ENCODE assay signal across 8 cellular contexts in the genomic region with DNA sequence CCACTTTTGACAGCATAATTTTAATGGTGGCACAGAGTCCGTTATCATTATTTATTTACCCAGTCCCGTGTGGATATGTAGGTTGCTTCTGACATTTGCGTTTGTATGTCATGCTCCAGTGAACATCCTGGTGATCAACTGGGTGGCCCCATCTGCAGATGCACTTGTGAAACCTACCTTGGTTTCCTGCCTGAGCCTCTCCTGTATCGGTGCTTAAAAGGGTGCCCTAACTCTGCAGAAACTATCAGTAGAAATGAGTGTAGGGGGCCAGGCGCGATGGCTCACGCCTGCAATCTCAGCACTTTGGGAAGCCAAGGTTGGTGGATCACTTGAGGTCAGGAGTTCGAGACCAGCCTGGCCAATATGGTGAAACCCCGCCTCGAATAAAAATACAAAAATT.
DNase-seq lines count a peak whose midpoint lies in the region; ATAC-seq and TF ChIP-seq lines count a peak whose summit lies in the region.

No MANE protein-coding gene starts in this region.

- peak; percentile 92 for ATAC-seq in CD4-positive, alpha-beta T cell (ENCODE audit: poor library complexity)
- ATAC-seq in GM19467 (IDR thresholded peaks at IDR 0.05; ENCODE audit: unreplicated experiment) (peak; percentile 64), HG03439 (IDR thresholded peaks at IDR 0.05; ENCODE audit: unreplicated experiment) (peak; percentile 57), SK-N-SH treated with all-trans-retinoic acid at 6 μM for 48 hours (no peak)

- H3K4me3 ChIP-seq in ascending aorta: no peak overlapping the region

- H3K4me1 ChIP-seq in ascending aorta: no peaks in the 10 kb centered on the region

- no peak for TF ChIP-seq CTCF in CD4-positive, alpha-beta T cell (IDR thresholded peaks at IDR 0.05)
- TF ChIP-seq CTCF in ascending aorta (IDR thresholded peaks at IDR 0.05): no peak

- no peak overlapping the region for H3K27ac ChIP-seq in CD4-positive, alpha-beta T cell (ENCODE audit: low read depth, low read length)
- H3K27ac ChIP-seq in ascending aorta: no peak overlapping the region

- H3K4me1 Mint-ChIP-seq in CD4-positive, alpha-beta T cell (ENCODE audit: low read depth): peaks cover 27% of the 10 kb centered on the region
- peaks cover 22% of the 10 kb centered on the region for H3K4me1 Mint-ChIP-seq in activated naive CD8-positive, alpha-beta T cell (ENCODE audit: low read depth)

- DNase-seq in CD4-positive, alpha-beta T cell: peak in 8 of 10 experiments; percentile 6 to 54 (median 24)
- no peak for DNase-seq in Kasumi-1 (lab: John Stamatoyannopoulos, UW)
- no peak for DNase-seq in ascending aorta (ENCODE audit: low spot score in 2 of 2)
- DNase-seq in COLO829 (ENCODE audit: low spot score): no peak

- H3K4me3 Mint-ChIP-seq in CD4-positive, alpha-beta T cell: peak overlapping the region; percentile 57
- H3K4me3 Mint-ChIP-seq in activated naive CD8-positive, alpha-beta T cell: peak overlapping the region; percentile 64

- no peaks in the 10 kb centered on the region for H3K36me3 Mint-ChIP-seq in CD4-positive, alpha-beta T cell (ENCODE audit: low read depth)
- no peaks in the 10 kb centered on the region for H3K36me3 Mint-ChIP-seq in activated naive CD8-positive, alpha-beta T cell

- H3K27ac Mint-ChIP-seq in CD4-positive, alpha-beta T cell: peak overlapping the region; percentile 39
- peak overlapping the region; percentile 16 for H3K27ac Mint-ChIP-seq in activated naive CD8-positive, alpha-beta T cell

- no peaks in the 10 kb centered on the region for H3K27me3 Mint-ChIP-seq in CD4-positive, alpha-beta T cell
- H3K27me3 Mint-ChIP-seq in activated naive CD8-positive, alpha-beta T cell: no peaks in the 10 kb centered on the region

- no peaks in the 10 kb centered on the region for H3K9me3 Mint-ChIP-seq in CD4-positive, alpha-beta T cell
- H3K9me3 Mint-ChIP-seq in activated naive CD8-positive, alpha-beta T cell (ENCODE audit: low read depth): no peaks in the 10 kb centered on the region

- no peaks in the 10 kb centered on the region for H3K36me3 ChIP-seq in ascending aorta

- POLR2A ChIA-PET in CD4-positive, alpha-beta T cell (lab: Charles Lee): interaction anchor here (0.6 kb wide), 1 partner anchor 56 kb away, joined by 3 read pairs; no protein-coding TSS in a partner anchor

- no peaks in the 10 kb centered on the region for H3K9me3 ChIP-seq in CD4-positive, alpha-beta T cell (ENCODE audit: control insufficient read depth, low read length)
- H3K9me3 ChIP-seq in ascending aorta: no peaks in the 10 kb centered on the region

- intact Hi-C loops in CD4-positive, alpha-beta T cell (cut with DNase I, micrococcal nuclease): no loop called here
- intact Hi-C loops in ascending aorta (cut with DNase I): no loop called here

- CTCF ChIA-PET in CD4-positive, alpha-beta T cell (lab: Charles Lee): no interaction called here

- no peaks in the 10 kb centered on the region for H3K27me3 ChIP-seq in CD4-positive, alpha-beta T cell (ENCODE audit: control insufficient read depth, insufficient read depth, low read length)
- H3K27me3 ChIP-seq in ascending aorta: no peaks in the 10 kb centered on the region

TF ChIP-seq in SK-N-SH treated with all-trans-retinoic acid at 6 μM for 48 hours, 23 proteins besides CTCF, POLR2A, EP300 and RAD21:
- TF ChIP-seq PPARA (CRISPR knock-in tag; IDR thresholded peaks at IDR 0.05; ENCODE audit: borderline replicate concordance) (no peak), ZFP3 (CRISPR knock-in tag; IDR thresholded peaks at IDR 0.05) (no peak), ESRRG (CRISPR knock-in tag; IDR thresholded peaks at IDR 0.05) (no peak), OSR1 (CRISPR knock-in tag; IDR thresholded peaks at IDR 0.05) (no peak), ZNF8 (CRISPR knock-in tag; IDR thresholded peaks at IDR 0.05) (no peak), TCF4 (CRISPR knock-in tag; IDR thresholded peaks at IDR 0.05; ENCODE audit: borderline replicate concordance) (no peak)
- TF ChIP-seq, protein P1, sequence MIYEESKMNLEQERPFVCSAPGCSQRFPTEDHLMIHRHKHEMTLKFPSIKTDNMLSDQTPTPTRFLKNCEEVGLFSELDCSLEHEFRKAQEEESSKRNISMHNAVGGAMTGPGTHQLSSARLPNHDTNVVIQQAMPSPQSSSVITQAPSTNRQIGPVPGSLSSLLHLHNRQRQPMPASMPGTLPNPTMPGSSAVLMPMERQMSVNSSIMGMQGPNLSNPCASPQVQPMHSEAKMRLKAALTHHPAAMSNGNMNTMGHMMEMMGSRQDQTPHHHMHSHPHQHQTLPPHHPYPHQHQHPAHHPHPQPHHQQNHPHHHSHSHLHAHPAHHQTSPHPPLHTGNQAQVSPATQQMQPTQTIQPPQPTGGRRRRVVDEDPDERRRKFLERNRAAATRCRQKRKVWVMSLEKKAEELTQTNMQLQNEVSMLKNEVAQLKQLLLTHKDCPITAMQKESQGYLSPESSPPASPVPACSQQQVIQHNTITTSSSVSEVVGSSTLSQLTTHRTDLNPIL (CRISPR knock-in tag; IDR thresholded peaks at IDR 0.05; ENCODE audit: low read depth): no peak
- TF ChIP-seq, protein P2, sequence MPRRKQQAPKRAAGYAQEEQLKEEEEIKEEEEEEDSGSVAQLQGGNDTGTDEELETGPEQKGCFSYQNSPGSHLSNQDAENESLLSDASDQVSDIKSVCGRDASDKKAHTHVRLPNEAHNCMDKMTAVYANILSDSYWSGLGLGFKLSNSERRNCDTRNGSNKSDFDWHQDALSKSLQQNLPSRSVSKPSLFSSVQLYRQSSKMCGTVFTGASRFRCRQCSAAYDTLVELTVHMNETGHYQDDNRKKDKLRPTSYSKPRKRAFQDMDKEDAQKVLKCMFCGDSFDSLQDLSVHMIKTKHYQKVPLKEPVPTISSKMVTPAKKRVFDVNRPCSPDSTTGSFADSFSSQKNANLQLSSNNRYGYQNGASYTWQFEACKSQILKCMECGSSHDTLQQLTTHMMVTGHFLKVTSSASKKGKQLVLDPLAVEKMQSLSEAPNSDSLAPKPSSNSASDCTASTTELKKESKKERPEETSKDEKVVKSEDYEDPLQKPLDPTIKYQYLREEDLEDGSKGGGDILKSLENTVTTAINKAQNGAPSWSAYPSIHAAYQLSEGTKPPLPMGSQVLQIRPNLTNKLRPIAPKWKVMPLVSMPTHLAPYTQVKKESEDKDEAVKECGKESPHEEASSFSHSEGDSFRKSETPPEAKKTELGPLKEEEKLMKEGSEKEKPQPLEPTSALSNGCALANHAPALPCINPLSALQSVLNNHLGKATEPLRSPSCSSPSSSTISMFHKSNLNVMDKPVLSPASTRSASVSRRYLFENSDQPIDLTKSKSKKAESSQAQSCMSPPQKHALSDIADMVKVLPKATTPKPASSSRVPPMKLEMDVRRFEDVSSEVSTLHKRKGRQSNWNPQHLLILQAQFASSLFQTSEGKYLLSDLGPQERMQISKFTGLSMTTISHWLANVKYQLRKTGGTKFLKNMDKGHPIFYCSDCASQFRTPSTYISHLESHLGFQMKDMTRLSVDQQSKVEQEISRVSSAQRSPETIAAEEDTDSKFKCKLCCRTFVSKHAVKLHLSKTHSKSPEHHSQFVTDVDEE (CRISPR knock-in tag; IDR thresholded peaks at IDR 0.05): no peak
- TF ChIP-seq, protein P3, sequence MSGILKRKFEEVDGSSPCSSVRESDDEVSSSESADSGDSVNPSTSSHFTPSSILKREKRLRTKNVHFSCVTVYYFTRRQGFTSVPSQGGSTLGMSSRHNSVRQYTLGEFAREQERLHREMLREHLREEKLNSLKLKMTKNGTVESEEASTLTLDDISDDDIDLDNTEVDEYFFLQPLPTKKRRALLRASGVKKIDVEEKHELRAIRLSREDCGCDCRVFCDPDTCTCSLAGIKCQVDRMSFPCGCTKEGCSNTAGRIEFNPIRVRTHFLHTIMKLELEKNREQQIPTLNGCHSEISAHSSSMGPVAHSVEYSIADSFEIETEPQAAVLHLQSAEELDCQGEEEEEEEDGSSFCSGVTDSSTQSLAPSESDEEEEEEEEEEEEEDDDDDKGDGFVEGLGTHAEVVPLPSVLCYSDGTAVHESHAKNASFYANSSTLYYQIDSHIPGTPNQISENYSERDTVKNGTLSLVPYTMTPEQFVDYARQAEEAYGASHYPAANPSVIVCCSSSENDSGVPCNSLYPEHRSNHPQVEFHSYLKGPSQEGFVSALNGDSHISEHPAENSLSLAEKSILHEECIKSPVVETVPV (CRISPR knock-in tag; IDR thresholded peaks at IDR 0.05): no peak

Comparison
In these comparisons a context has a peak if more than half of its experiments do, and no peak if none do; other contexts are left out.
1. DNase-seq: peak in CD4-positive, alpha-beta T cell (8 of 10); none in Kasumi-1 (0 of 2), ascending aorta (0 of 2) and COLO829 (single experiment).